2 cellular contexts compared by ENCODE assay signal in the genomic region with DNA sequence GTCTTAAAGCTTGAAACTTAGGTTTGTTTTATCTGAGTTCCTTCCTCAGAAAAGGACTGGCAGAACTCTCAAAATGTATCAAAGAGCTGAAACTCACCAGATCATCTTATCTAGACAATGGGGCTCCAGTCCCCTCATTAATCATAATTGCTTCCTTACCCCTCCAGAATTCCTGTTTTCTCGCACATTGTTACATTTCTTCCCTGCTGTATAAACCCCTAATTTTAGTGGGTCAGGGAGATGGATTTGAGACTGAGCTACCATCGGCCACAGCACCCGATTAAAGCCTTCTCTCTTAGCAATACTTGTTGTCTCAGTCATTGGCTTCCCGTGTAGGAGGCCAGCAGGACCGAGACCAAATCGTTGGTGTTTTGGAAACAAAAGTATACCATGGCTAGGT.
TF ChIP-seq lines count a peak whose summit lies in the region.

No MANE protein-coding gene starts in this region.

TF ChIP-seq in HepG2, 621 proteins besides CTCF, POLR2A, EP300 and RAD21:
- TF ChIP-seq, protein P1, sequence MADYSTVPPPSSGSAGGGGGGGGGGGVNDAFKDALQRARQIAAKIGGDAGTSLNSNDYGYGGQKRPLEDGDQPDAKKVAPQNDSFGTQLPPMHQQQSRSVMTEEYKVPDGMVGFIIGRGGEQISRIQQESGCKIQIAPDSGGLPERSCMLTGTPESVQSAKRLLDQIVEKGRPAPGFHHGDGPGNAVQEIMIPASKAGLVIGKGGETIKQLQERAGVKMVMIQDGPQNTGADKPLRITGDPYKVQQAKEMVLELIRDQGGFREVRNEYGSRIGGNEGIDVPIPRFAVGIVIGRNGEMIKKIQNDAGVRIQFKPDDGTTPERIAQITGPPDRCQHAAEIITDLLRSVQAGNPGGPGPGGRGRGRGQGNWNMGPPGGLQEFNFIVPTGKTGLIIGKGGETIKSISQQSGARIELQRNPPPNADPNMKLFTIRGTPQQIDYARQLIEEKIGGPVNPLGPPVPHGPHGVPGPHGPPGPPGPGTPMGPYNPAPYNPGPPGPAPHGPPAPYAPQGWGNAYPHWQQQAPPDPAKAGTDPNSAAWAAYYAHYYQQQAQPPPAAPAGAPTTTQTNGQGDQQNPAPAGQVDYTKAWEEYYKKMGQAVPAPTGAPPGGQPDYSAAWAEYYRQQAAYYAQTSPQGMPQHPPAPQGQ (CRISPR knock-in tag; IDR thresholded peaks at IDR 0.05; ENCODE audit: borderline replicate concordance) = no peak
- no peak for TF ChIP-seq AKAP8 (CRISPR knock-in tag; IDR thresholded peaks at IDR 0.05)
- TF ChIP-seq ZNF7 (CRISPR knock-in tag; IDR thresholded peaks at IDR 0.05) = no peak
- TF ChIP-seq NR2F1 (CRISPR knock-in tag; IDR thresholded peaks at IDR 0.05) = no peak
- TF ChIP-seq, protein P2, sequence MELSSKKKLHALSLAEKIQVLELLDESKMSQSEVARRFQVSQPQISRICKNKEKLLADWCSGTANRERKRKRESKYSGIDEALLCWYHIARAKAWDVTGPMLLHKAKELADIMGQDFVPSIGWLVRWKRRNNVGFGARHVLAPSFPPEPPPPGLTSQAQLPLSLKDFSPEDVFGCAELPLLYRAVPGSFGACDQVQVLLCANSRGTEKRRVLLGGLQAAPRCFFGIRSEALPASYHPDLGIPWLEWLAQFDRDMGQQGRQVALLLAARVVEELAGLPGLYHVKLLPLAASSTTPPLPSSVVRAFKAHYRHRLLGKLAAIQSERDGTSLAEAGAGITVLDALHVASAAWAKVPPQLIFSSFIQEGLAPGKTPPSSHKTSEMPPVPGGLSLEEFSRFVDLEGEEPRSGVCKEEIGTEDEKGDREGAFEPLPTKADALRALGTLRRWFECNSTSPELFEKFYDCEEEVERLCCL (CRISPR knock-in tag; IDR thresholded peaks at IDR 0.05; ENCODE audit: borderline replicate concordance) = no peak
- TF ChIP-seq SETDB1 (CRISPR knock-in tag; IDR thresholded peaks at IDR 0.05; ENCODE audit: borderline replicate concordance) = no peak
- peak; percentile 96 for TF ChIP-seq ZNF124 (CRISPR knock-in tag; IDR thresholded peaks at IDR 0.05)

TF ChIP-seq in IMR-90, 13 proteins besides CTCF, POLR2A, EP300 and RAD21:
- TF ChIP-seq RCOR1 (IDR thresholded peaks at IDR 0.05; ENCODE audit: insufficient replicate concordance, low read length) (no peak), FOS (IDR thresholded peaks at IDR 0.05; ENCODE audit: low read depth, low read length) (no peak), CEBPB (IDR thresholded peaks at IDR 0.05; ENCODE audit: low read depth, low read length) (no peak), CHD1 (IDR thresholded peaks at IDR 0.05; ENCODE audit: low read depth, low read length) (no peak), BHLHE40 (IDR thresholded peaks at IDR 0.05; ENCODE audit: low read depth, low read length) (no peak), RFX5 (IDR thresholded peaks at IDR 0.05; ENCODE audit: low read depth, low read length) (no peak)
- TF ChIP-seq, protein P3, sequence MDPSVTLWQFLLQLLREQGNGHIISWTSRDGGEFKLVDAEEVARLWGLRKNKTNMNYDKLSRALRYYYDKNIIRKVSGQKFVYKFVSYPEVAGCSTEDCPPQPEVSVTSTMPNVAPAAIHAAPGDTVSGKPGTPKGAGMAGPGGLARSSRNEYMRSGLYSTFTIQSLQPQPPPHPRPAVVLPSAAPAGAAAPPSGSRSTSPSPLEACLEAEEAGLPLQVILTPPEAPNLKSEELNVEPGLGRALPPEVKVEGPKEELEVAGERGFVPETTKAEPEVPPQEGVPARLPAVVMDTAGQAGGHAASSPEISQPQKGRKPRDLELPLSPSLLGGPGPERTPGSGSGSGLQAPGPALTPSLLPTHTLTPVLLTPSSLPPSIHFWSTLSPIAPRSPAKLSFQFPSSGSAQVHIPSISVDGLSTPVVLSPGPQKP (IDR thresholded peaks at IDR 0.05; ENCODE audit: borderline replicate concordance, low read depth, low read length) = no peak
- TF ChIP-seq, protein P4, sequence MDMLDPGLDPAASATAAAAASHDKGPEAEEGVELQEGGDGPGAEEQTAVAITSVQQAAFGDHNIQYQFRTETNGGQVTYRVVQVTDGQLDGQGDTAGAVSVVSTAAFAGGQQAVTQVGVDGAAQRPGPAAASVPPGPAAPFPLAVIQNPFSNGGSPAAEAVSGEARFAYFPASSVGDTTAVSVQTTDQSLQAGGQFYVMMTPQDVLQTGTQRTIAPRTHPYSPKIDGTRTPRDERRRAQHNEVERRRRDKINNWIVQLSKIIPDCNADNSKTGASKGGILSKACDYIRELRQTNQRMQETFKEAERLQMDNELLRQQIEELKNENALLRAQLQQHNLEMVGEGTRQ (IDR thresholded peaks at IDR 0.05; ENCODE audit: low read depth, low read length) = no peak
TF ChIP-seq in IMR-90: peak in this region for 0.
